Comparison of ENCODE assay signal across 22 cellular contexts in the genomic region with DNA sequence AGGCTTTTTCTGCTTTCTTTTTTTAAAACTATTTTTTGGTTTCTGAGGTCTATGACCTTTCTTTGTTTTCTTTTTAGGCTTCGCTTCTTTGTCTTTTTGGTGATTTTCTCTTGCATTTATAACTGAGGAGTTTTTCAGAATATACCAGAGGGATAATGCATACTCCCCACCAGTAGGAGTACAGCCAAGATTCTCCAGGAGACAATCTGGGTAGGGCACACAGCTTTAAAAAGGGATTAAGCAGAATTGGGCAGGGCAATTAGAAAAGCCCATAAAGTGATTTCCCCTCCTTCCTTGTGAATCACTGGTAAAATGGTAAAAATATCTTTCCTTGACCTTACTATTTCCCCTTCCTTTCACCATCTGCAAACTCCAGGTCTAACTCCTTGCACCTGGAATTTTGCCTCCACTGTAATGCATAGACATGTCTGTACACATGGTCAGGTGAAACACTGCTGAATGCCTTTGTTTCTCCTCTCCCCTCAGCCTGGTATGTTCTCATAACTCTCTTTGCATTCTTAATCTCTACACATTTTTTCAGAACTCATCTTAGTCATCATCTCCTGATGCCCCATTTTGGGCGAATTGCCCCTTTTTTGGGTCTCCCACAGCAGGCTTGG.
DNase-seq lines count a peak whose midpoint lies in the region; ATAC-seq and TF ChIP-seq lines count a peak whose summit lies in the region.
"Had no signal": no experiment of that assay in that cellular context is flagged by ENCODE, and none has a peak within 500 bp of the region (broad histone marks: within the 10 kb centered on the region; RNA-seq: fewer than 3 reads in every experiment).

No MANE protein-coding gene starts in this region.

- WGBS in mammary epithelial cell (ENCODE audit: low coverage, missing lambda C conversion rate): 49% methylated on average over 2 of the region's 2 CpGs
- 100% methylated on average over 2 of the region's 2 CpGs; no CpG with 5 or more reads in 1 of the 2 donors for WGBS in gastroesophageal sphincter (ENCODE audit: low coverage in 1 of 2), 2 donors

- no peaks in the 10 kb centered on the region for H3K79me2 ChIP-seq in mammary epithelial cell (ENCODE audit: insufficient read depth, low read length)

- CTCF ChIA-PET in mammary epithelial cell (lab: Charles Lee; ENCODE audit: low non-redundant PET): no interaction called here

- peaks cover 29% of the 10 kb centered on the region for H3K4me1 Mint-ChIP-seq in T-helper 17 cell
- H3K4me1 Mint-ChIP-seq in stimulated activated effector memory CD8-positive, alpha-beta T cell treated with anti-CD3 and anti-CD28 coated beads, Interleukin-12 subunit alpha, Interleukin-12 subunit beta, amount 100 ng/mL, for 72 hours: peaks cover 43% of the 10 kb centered on the region
- no peaks in the 10 kb centered on the region for H3K4me1 Mint-ChIP-seq in endothelial cell (ENCODE audit: unreplicated experiment)

- no peaks in the 10 kb centered on the region for H4K20me1 ChIP-seq in mammary epithelial cell (ENCODE audit: insufficient read depth, low read length)

- no peak overlapping the region for H3K9ac ChIP-seq in mammary epithelial cell (ENCODE audit: insufficient read depth, low read length)

- no peaks in the 10 kb centered on the region for H3K9me3 Mint-ChIP-seq in stimulated activated effector memory CD8-positive, alpha-beta T cell treated with anti-CD3 and anti-CD28 coated beads, Interleukin-12 subunit alpha, Interleukin-12 subunit beta, amount 100 ng/mL, for 72 hours
- no peaks in the 10 kb centered on the region for H3K9me3 Mint-ChIP-seq in endothelial cell (ENCODE audit: unreplicated experiment)
- H3K9me3 Mint-ChIP-seq: central memory CD8-positive, alpha-beta T cell had no signal

- DNase-seq in mammary epithelial cell: peak; percentile 27
- no peak for DNase-seq in breast epithelium (ENCODE audit: low spot score in 2 of 2)
- no peak for DNase-seq in T-helper 17 cell
- DNase-seq in epithelial cell of proximal tubule (ENCODE audit: low read depth): no peak
- DNase-seq in stimulated activated effector memory CD8-positive, alpha-beta T cell treated with anti-CD3 and anti-CD28 coated beads, Interleukin-12 subunit alpha, Interleukin-12 subunit beta, amount 100 ng/mL, for 72 hours (ENCODE audit: low spot score in 2 of 2): no peak
- DNase-seq in endothelial cell (ENCODE audit: low spot score): no peak
- DNase-seq in ascending aorta (ENCODE audit: low spot score in 2 of 2): no peak
- DNase-seq: activated CD4-positive, alpha-beta T cell treated with anti-CD3 and anti-CD28 coated beads for 4 hours; amniotic stem cell; C1 segment of cervical spinal cord; DMS153; GDM1; KBM-7; NCI-H146; NCI-H2171; NCI-H526; right cardiac atrium; SIG-M5; stimulated activated CD4-positive, alpha-beta T cell treated with anti-CD3 and anti-CD28 coated beads, Interleukin-15, amount 100 ng/mL, for 24 hours had no signal

- no TSS peak for BruUV-seq in mammary epithelial cell (replicated peaks; lab: Mats Ljungman, UMichigan)

- TF ChIP-seq CTCF in mammary epithelial cell (conservative IDR thresholded peaks at IDR 0.05 in 1 of 2, IDR thresholded peaks at IDR 0.05 in 1 of 2; ENCODE audit: extremely low read depth in 1 of 2, insufficient read depth in 1 of 2, low read depth in 1 of 2, low read length in 2 of 2) (peak in 1 of 2 donors; percentile 12), breast epithelium (IDR thresholded peaks at IDR 0.05) (no peak), epithelial cell of proximal tubule (conservative IDR thresholded peaks at IDR 0.05; ENCODE audit: low read depth, low read length) (peak; percentile 9), endothelial cell (IDR thresholded peaks at IDR 0.05; ENCODE audit: unreplicated experiment) (no peak), gastroesophageal sphincter (IDR thresholded peaks at IDR 0.05) (no peak), ascending aorta (IDR thresholded peaks at IDR 0.05) (no peak)

- dilution Hi-C loops in mammary epithelial cell (cut with HindIII; ENCODE audit: low sequenced_read_pairs): no loop called here

- H3K27me3 ChIP-seq in mammary epithelial cell (ENCODE audit: insufficient read depth, low read length) (no peaks in the 10 kb centered on the region), breast epithelium (no peaks in the 10 kb centered on the region), gastroesophageal sphincter (no peaks in the 10 kb centered on the region), ascending aorta (no peaks in the 10 kb centered on the region)
- H3K27me3 ChIP-seq: vagina had no signal

- H3K36me3 Mint-ChIP-seq in T-helper 17 cell (ENCODE audit: low read depth) (peaks cover 5% of the 10 kb centered on the region), endothelial cell (ENCODE audit: low read depth, unreplicated experiment) (peaks cover 4% of the 10 kb centered on the region)
- peaks cover 12% of the 10 kb centered on the region for H3K36me3 Mint-ChIP-seq in stimulated activated effector memory CD8-positive, alpha-beta T cell treated with anti-CD3 and anti-CD28 coated beads, Interleukin-12 subunit alpha, Interleukin-12 subunit beta, amount 100 ng/mL, for 72 hours

- no peak for TF ChIP-seq POLR2A in breast epithelium (IDR thresholded peaks at IDR 0.05)
- TF ChIP-seq POLR2A in gastroesophageal sphincter (IDR thresholded peaks at IDR 0.05): no peak

- H3K4me1 ChIP-seq in mammary epithelial cell (ENCODE audit: insufficient read depth, low read length) (peaks cover 23% of the 10 kb centered on the region), breast epithelium (no peaks in the 10 kb centered on the region), gastroesophageal sphincter (peaks cover 0 to 23% (median 4%) of the 10 kb centered on the region in 3 donors), ascending aorta (peaks cover 0 to 13% of the 10 kb centered on the region in 2 donors)

- H3K27me3 Mint-ChIP-seq in T-helper 17 cell (no peaks in the 10 kb centered on the region), endothelial cell (ENCODE audit: unreplicated experiment) (peaks cover 2% of the 10 kb centered on the region)
- H3K27me3 Mint-ChIP-seq: central memory CD8-positive, alpha-beta T cell had no signal

- H3K9me3 ChIP-seq in mammary epithelial cell (replicated peaks; ENCODE audit: insufficient read depth, low read length) (no peaks in the 10 kb centered on the region), breast epithelium (no peaks in the 10 kb centered on the region), T-helper 17 cell (ENCODE audit: control insufficient read depth, low read length, poor library complexity, severe bottlenecking) (peaks cover 2% of the 10 kb centered on the region), gastroesophageal sphincter (no peaks in the 10 kb centered on the region), ascending aorta (no peaks in the 10 kb centered on the region)
- H3K9me3 ChIP-seq: vagina had no signal

- no peak for TF ChIP-seq EP300 in gastroesophageal sphincter (IDR thresholded peaks at IDR 0.05)

- intact Hi-C loops in mammary epithelial cell (cut with micrococcal nuclease): no loop called here
- intact Hi-C loops in breast epithelium (cut with DNase I; ENCODE audit: low total_unique reads): no loop called here
- intact Hi-C loops in ascending aorta (cut with DNase I): no loop called here

- H3K27ac Mint-ChIP-seq in T-helper 17 cell (peak overlapping the region; percentile 48), endothelial cell (ENCODE audit: unreplicated experiment) (no peak overlapping the region)
- H3K27ac Mint-ChIP-seq in stimulated activated effector memory CD8-positive, alpha-beta T cell treated with anti-CD3 and anti-CD28 coated beads, Interleukin-12 subunit alpha, Interleukin-12 subunit beta, amount 100 ng/mL, for 72 hours: peak overlapping the region; percentile 48

- H3K36me3 ChIP-seq in mammary epithelial cell (ENCODE audit: insufficient read depth, low read length) (no peaks in the 10 kb centered on the region), breast epithelium (no peaks in the 10 kb centered on the region), gastroesophageal sphincter (peaks cover 0 to 9% of the 10 kb centered on the region in 2 donors), ascending aorta (no peaks in the 10 kb centered on the region)

- in situ Hi-C loops in mammary epithelial cell (cut with MboI; ENCODE audit: low sequenced_read_pairs in 2 of 2): no loop called here

- H2AFZ ChIP-seq in mammary epithelial cell (ENCODE audit: low read depth, low read length): no peak overlapping the region

- peak overlapping the region; percentile 13 for H3K4me2 ChIP-seq in mammary epithelial cell (ENCODE audit: insufficient read depth, low read depth, low read length)

- H3K4me3 ChIP-seq in mammary epithelial cell (replicated peaks in 1 of 3; ENCODE audit: insufficient read depth in 1 of 3, low read depth in 2 of 3, low read length in 3 of 3) (no peak overlapping the region), breast epithelium (no peak overlapping the region), epithelial cell of proximal tubule (ENCODE audit: low read depth, low read length) (no peak overlapping the region), gastroesophageal sphincter (no peak overlapping the region), ascending aorta (no peak overlapping the region)
- H3K4me3 ChIP-seq: vagina had no signal

- H3K4me3 Mint-ChIP-seq in T-helper 17 cell (no peak overlapping the region), endothelial cell (ENCODE audit: unreplicated experiment) (no peak overlapping the region)
- no peak overlapping the region for H3K4me3 Mint-ChIP-seq in stimulated activated effector memory CD8-positive, alpha-beta T cell treated with anti-CD3 and anti-CD28 coated beads, Interleukin-12 subunit alpha, Interleukin-12 subunit beta, amount 100 ng/mL, for 72 hours
- H3K4me3 Mint-ChIP-seq: central memory CD8-positive, alpha-beta T cell had no signal

- ATAC-seq in T-helper 17 cell (no peak), gastroesophageal sphincter (no peak)
- ATAC-seq in stimulated activated effector memory CD8-positive, alpha-beta T cell treated with anti-CD3 and anti-CD28 coated beads, Interleukin-12 subunit alpha, Interleukin-12 subunit beta, amount 100 ng/mL, for 72 hours: no peak
- ATAC-seq: right cardiac atrium had no signal

- peak overlapping the region; percentile 20 for H3K27ac ChIP-seq in mammary epithelial cell (ENCODE audit: insufficient read depth, low read depth, low read length)
- no peak overlapping the region for H3K27ac ChIP-seq in breast epithelium
- no peak overlapping the region for H3K27ac ChIP-seq in gastroesophageal sphincter
- H3K27ac ChIP-seq in ascending aorta: no peak overlapping the region
- H3K27ac ChIP-seq: vagina had no signal
